1 cellular context compared by ENCODE assay signal in genomic region chr1:42924249-42925131, GRCh38.
TF ChIP-seq lines count a peak whose summit lies in the region.

No MANE protein-coding gene starts in this region.

TF ChIP-seq in SK-N-SH, 30 proteins besides CTCF, POLR2A, EP300 and RAD21 (continued from another document):
- no peak for TF ChIP-seq ZBTB33 (IDR thresholded peaks at IDR 0.05; ENCODE audit: borderline replicate concordance, low read depth)
- no peak for TF ChIP-seq CHD2 (IDR thresholded peaks at IDR 0.05; ENCODE audit: low read length, partially characterized antibody)
- peak; percentile 81 for TF ChIP-seq MAX (IDR thresholded peaks at IDR 0.05; ENCODE audit: low read depth)
- TF ChIP-seq SIN3A (IDR thresholded peaks at IDR 0.05; ENCODE audit: borderline replicate concordance, low read depth, low read length): 0 out of 2 replicates have a peak, but pooled peaks have one; percentile 56
- no peak for TF ChIP-seq FOXM1 (IDR thresholded peaks at IDR 0.05; ENCODE audit: low read depth)
- TF ChIP-seq TAF1 (IDR thresholded peaks at IDR 0.05; ENCODE audit: borderline replicate concordance, low read depth, low read length): peak; percentile 52
- peak; percentile 78 for TF ChIP-seq MXI1 (IDR thresholded peaks at IDR 0.05; ENCODE audit: low read depth, low read length)
- no peak for TF ChIP-seq MEF2A (IDR thresholded peaks at IDR 0.05; ENCODE audit: borderline replicate concordance, low read depth)
- peak; percentile 20; the same call in 1 of the 2 replicates for TF ChIP-seq TCF12 (IDR thresholded peaks at IDR 0.05)
- TF ChIP-seq GABPA (IDR thresholded peaks at IDR 0.05; ENCODE audit: low read depth): 0 out of 2 replicates have a peak, but pooled peaks have one; percentile 15
- TF ChIP-seq RCOR1 (IDR thresholded peaks at IDR 0.05; ENCODE audit: low read length): no peak
